Comparison of ENCODE assay signal across 1 cellular context in genomic region chr16:12111223-12111622, GRCh38.
TF ChIP-seq lines count a peak whose summit lies in the region.

No MANE protein-coding gene starts in this region.

TF ChIP-seq in HepG2, 621 proteins besides CTCF, POLR2A, EP300 and RAD21 (continued from another document):
- TF ChIP-seq ZNF687 (CRISPR knock-in tag; IDR thresholded peaks at IDR 0.05) (peak; percentile 36), TAF15 (IDR thresholded peaks at IDR 0.05; ENCODE audit: low read depth, low read length, poor library complexity, severe bottlenecking) (no peak), KDM6A (CRISPR knock-in tag; IDR thresholded peaks at IDR 0.05; ENCODE audit: low read depth) (no peak), LCORL (IDR thresholded peaks at IDR 0.05) (no peak), LCORL (CRISPR knock-in tag; IDR thresholded peaks at IDR 0.05) (0 out of 2 replicates have a peak, but pooled peaks have one; percentile 27), MTERF4 (CRISPR knock-in tag; IDR thresholded peaks at IDR 0.05) (peak; percentile 62; the same call in 1 of the 2 replicates), PRDM15 (CRISPR knock-in tag; IDR thresholded peaks at IDR 0.05) (peak; percentile 77; the same call in 1 of the 2 replicates), ZNF550 (CRISPR knock-in tag; IDR thresholded peaks at IDR 0.05; ENCODE audit: borderline replicate concordance) (no peak), TAF1 (CRISPR knock-in tag; IDR thresholded peaks at IDR 0.05) (no peak), HNF4A (CRISPR knock-in tag; IDR thresholded peaks at IDR 0.05) (peak; percentile 71), ELF3 (CRISPR knock-in tag; IDR thresholded peaks at IDR 0.05) (no peak), ZUFSP (CRISPR knock-in tag; IDR thresholded peaks at IDR 0.05; ENCODE audit: borderline replicate concordance) (no peak), BCL6 (CRISPR knock-in tag; IDR thresholded peaks at IDR 0.05) (0 out of 2 replicates have a peak, but pooled peaks have one; percentile 33)
